In the genomic region with DNA sequence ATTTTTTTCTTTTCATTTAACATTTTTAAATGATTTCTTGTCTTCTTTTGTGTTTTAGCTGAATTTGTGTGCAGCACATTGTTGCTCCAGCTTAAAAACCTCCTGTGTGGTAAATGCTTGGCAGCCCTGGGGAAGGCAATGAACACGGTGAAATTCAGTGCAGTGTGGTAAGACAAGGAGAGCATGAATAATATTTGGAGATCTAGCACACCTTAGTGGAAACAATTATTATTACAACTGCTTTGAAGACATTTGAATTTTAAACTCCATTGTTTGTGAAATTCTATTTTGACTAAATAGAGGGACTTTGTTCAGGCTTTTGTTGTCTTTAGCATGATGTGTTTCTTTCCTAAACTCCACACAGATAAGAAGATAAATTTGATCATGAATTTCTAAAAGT, we compare ENCODE assay signal across 8 cellular contexts.
DNase-seq lines count a peak whose midpoint lies in the region; ATAC-seq and TF ChIP-seq lines count a peak whose summit lies in the region.

No MANE protein-coding gene starts in this region.

- no peaks in the 10 kb centered on the region for H3K79me2 ChIP-seq in mammary epithelial cell (ENCODE audit: insufficient read depth, low read length)

- H3K4me1 ChIP-seq in HAP-1 (no peaks in the 10 kb centered on the region), mammary epithelial cell (ENCODE audit: insufficient read depth, low read length) (no peaks in the 10 kb centered on the region)

- H3K4me2 ChIP-seq in mammary epithelial cell (ENCODE audit: insufficient read depth, low read depth, low read length) = no peak overlapping the region

- in situ Hi-C loops in HAP-1 (cut with MboI; ENCODE audit: low sequenced_read_pairs) = loop anchor here (25.0 kb wide), 1 partner anchor 333 kb away; no protein-coding TSS in a partner anchor
- in situ Hi-C loops in mammary epithelial cell (cut with MboI; ENCODE audit: low sequenced_read_pairs in 2 of 2) = no loop called here

- dilution Hi-C loops in mammary epithelial cell (cut with HindIII; ENCODE audit: low sequenced_read_pairs) = no loop called here

- intact Hi-C loops in mammary epithelial cell (cut with micrococcal nuclease) = loop anchor here (5.0 kb wide), 2 partner anchors 328 to 838 kb away; no protein-coding TSS in a partner anchor

- H3K27me3 ChIP-seq in HAP-1 (ENCODE audit: low read depth) (no peaks in the 10 kb centered on the region), mammary epithelial cell (ENCODE audit: insufficient read depth, low read length) (no peaks in the 10 kb centered on the region)

- H3K9me3 ChIP-seq in HAP-1 (no peaks in the 10 kb centered on the region), mammary epithelial cell (replicated peaks; ENCODE audit: insufficient read depth, low read length) (peaks cover 2% of the 10 kb centered on the region)

- H2AFZ ChIP-seq in mammary epithelial cell (ENCODE audit: low read depth, low read length) = no peak overlapping the region

- no peak overlapping the region for H3K27ac ChIP-seq in mammary epithelial cell (ENCODE audit: insufficient read depth, low read depth, low read length)

- no peak overlapping the region for H3K4me3 ChIP-seq in HAP-1
- H3K4me3 ChIP-seq in mammary epithelial cell (replicated peaks in 1 of 3; ENCODE audit: insufficient read depth in 1 of 3, low read depth in 2 of 3, low read length in 3 of 3) = no peak overlapping the region

- ATAC-seq in left lobe of liver (peak; percentile 87), HG03135 (IDR thresholded peaks at IDR 0.05; ENCODE audit: unreplicated experiment) (no peak), GM21515 (IDR thresholded peaks at IDR 0.05; ENCODE audit: unreplicated experiment) (no peak)

- CTCF ChIA-PET in mammary epithelial cell (lab: Charles Lee; ENCODE audit: low non-redundant PET) = no interaction called here

- no peaks in the 10 kb centered on the region for H3K36me3 ChIP-seq in HAP-1 (replicated peaks)
- no peaks in the 10 kb centered on the region for H3K36me3 ChIP-seq in mammary epithelial cell (ENCODE audit: insufficient read depth, low read length)

- no peaks in the 10 kb centered on the region for H4K20me1 ChIP-seq in mammary epithelial cell (ENCODE audit: insufficient read depth, low read length)

- TF ChIP-seq CTCF in mammary epithelial cell (conservative IDR thresholded peaks at IDR 0.05 in 1 of 2, IDR thresholded peaks at IDR 0.05 in 1 of 2; ENCODE audit: extremely low read depth in 1 of 2, insufficient read depth in 1 of 2, low read depth in 1 of 2, low read length in 2 of 2) = peak in 1 of 2 donors; percentile 12

- DNase-seq in HAP-1 (ENCODE audit: low spot score in 2 of 2) = peak; percentile 10 to 14
- DNase-seq in NCI-H345 treated with DMSO at 0.1 percent for 48 hours (lab: John Stamatoyannopoulos, UW; ENCODE audit: unreplicated experiment) = peak; percentile 66
- peak; percentile 13 for DNase-seq in mammary epithelial cell
- DNase-seq in left lobe of liver (ENCODE audit: low spot score) = no peak
- DNase-seq in activated naive CD4-positive, alpha-beta T cell (lab: John Stamatoyannopoulos, UW) = no peak
- no peak for DNase-seq in ureter (ENCODE audit: low spot score)

- BruUV-seq in mammary epithelial cell (replicated peaks; lab: Mats Ljungman, UMichigan) = no TSS peak

- 15% methylated on average over 1 of the region's 1 CpG for WGBS in mammary epithelial cell (ENCODE audit: low coverage, missing lambda C conversion rate)

- no peak overlapping the region for H3K9ac ChIP-seq in mammary epithelial cell (ENCODE audit: insufficient read depth, low read length)

Comparison
In these comparisons a context has a peak if more than half of its experiments do, and no peak if none do; other contexts are left out.
1. DNase-seq: peak in HAP-1 (2 of 2), NCI-H345 treated with DMSO at 0.1 percent for 48 hours (single experiment) and mammary epithelial cell (single experiment); none in left lobe of liver (single experiment), activated naive CD4-positive, alpha-beta T cell (0 of 4) and ureter (single experiment).